Comparison of ENCODE assay signal across 1 cellular context in the genomic region with DNA sequence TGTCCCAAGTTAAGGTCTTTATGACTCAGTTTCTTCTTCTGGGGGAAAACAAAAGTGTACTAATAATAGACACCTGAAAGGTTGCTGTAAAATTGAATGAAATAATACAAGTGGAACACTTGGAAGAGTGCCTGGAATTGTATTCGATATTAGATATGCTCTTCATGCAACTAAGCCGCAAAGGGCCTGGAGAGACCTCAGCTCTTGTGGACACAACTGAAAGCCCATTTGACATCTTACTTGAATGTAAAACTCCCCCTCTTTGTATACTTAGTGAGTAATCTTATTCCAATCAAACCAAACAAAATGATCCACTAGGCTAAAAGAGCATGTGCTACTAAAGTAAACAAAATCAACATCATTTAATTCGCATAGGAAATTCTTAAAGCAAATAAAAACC.
TF ChIP-seq lines count a peak whose summit lies in the region.

No MANE protein-coding gene starts in this region.

TF ChIP-seq in HepG2, 621 proteins besides CTCF, POLR2A, EP300 and RAD21:
- TF ChIP-seq, protein P1, sequence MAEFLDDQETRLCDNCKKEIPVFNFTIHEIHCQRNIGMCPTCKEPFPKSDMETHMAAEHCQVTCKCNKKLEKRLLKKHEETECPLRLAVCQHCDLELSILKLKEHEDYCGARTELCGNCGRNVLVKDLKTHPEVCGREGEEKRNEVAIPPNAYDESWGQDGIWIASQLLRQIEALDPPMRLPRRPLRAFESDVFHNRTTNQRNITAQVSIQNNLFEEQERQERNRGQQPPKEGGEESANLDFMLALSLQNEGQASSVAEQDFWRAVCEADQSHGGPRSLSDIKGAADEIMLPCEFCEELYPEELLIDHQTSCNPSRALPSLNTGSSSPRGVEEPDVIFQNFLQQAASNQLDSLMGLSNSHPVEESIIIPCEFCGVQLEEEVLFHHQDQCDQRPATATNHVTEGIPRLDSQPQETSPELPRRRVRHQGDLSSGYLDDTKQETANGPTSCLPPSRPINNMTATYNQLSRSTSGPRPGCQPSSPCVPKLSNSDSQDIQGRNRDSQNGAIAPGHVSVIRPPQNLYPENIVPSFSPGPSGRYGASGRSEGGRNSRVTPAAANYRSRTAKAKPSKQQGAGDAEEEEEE (CRISPR knock-in tag; IDR thresholded peaks at IDR 0.05; ENCODE audit: borderline replicate concordance): no peak
- no peak for TF ChIP-seq SP4 (CRISPR knock-in tag; IDR thresholded peaks at IDR 0.05)
- TF ChIP-seq MZF1 (CRISPR knock-in tag; IDR thresholded peaks at IDR 0.05; ENCODE audit: borderline replicate concordance): no peak
- no peak for TF ChIP-seq RCOR2 (CRISPR knock-in tag; IDR thresholded peaks at IDR 0.05)
- TF ChIP-seq HCFC1 (IDR thresholded peaks at IDR 0.05; ENCODE audit: low read depth, low read length): no peak
- no peak for TF ChIP-seq AKAP8 (CRISPR knock-in tag; IDR thresholded peaks at IDR 0.05)
- TF ChIP-seq SSRP1 (CRISPR knock-in tag; IDR thresholded peaks at IDR 0.05): no peak
- TF ChIP-seq, protein P2, sequence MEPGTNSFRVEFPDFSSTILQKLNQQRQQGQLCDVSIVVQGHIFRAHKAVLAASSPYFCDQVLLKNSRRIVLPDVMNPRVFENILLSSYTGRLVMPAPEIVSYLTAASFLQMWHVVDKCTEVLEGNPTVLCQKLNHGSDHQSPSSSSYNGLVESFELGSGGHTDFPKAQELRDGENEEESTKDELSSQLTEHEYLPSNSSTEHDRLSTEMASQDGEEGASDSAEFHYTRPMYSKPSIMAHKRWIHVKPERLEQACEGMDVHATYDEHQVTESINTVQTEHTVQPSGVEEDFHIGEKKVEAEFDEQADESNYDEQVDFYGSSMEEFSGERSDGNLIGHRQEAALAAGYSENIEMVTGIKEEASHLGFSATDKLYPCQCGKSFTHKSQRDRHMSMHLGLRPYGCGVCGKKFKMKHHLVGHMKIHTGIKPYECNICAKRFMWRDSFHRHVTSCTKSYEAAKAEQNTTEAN (CRISPR knock-in tag; conservative IDR thresholded peaks at IDR 0.05): no peak
